ENCODE assay signal across 7 cellular contexts in genomic region chr9:85742630-85742928, GRCh38. TPM values are rescaled to one million over a fixed set of nuclear protein-coding genes. Genes with fewer than 3 reads are reported as not detected.
DNase-seq lines count a peak whose midpoint lies in the region; ATAC-seq and TF ChIP-seq lines count a peak whose summit lies in the region.

No MANE protein-coding gene starts in this region.

- H3K9me3 ChIP-seq in Peyer's patch, result no peaks in the 10 kb centered on the region

- no peak for TF ChIP-seq CTCF in Peyer's patch (IDR thresholded peaks at IDR 0.05)
- no peak for TF ChIP-seq CTCF in endothelial cell (IDR thresholded peaks at IDR 0.05; ENCODE audit: unreplicated experiment)
- no peak for TF ChIP-seq CTCF in omental fat pad (IDR thresholded peaks at IDR 0.05)

- H3K4me3 Mint-ChIP-seq in endothelial cell (ENCODE audit: unreplicated experiment), result peak overlapping the region; percentile 93

- peaks cover 5% of the 10 kb centered on the region for H3K36me3 Mint-ChIP-seq in endothelial cell (ENCODE audit: low read depth, unreplicated experiment)

- H3K27me3 Mint-ChIP-seq in endothelial cell (ENCODE audit: unreplicated experiment), result peaks cover 2% of the 10 kb centered on the region

- H3K36me3 ChIP-seq in Peyer's patch, result no peaks in the 10 kb centered on the region

- peak overlapping the region; percentile 61 for H3K27ac Mint-ChIP-seq in endothelial cell (ENCODE audit: unreplicated experiment)

- H3K27ac ChIP-seq in Peyer's patch, result peak overlapping the region; percentile 52 to 91 (median 86)

- DNase-seq in Peyer's patch (no peak), endothelial cell (ENCODE audit: low spot score) (no peak), omental fat pad (ENCODE audit: low spot score) (no peak), NCI-H774 (lab: John Stamatoyannopoulos, UW) (no peak)
- no peak for DNase-seq in stimulated activated CD4-positive, alpha-beta T cell treated with anti-CD3 and anti-CD28 coated beads, Interleukin-4, amount 100 ng/mL, for 24 hours
- no peak for DNase-seq in activated effector memory CD4-positive, alpha-beta T cell treated with Interleukin-2 at 50 U/mL for 16 hours

- H3K27me3 ChIP-seq in Peyer's patch, result no peaks in the 10 kb centered on the region

- H3K4me1 ChIP-seq in Peyer's patch, result peaks cover 0 to 8% (median 0%) of the 10 kb centered on the region in 4 donors

- peaks cover 7% of the 10 kb centered on the region for H3K4me1 Mint-ChIP-seq in endothelial cell (ENCODE audit: unreplicated experiment)

- ATAC-seq in GM19351 (IDR thresholded peaks at IDR 0.05; ENCODE audit: unreplicated experiment) (peak; percentile 1), omental fat pad (ENCODE audit: low FRiP score) (peak; percentile 46)

- peak overlapping the region; percentile 76 to 93 (median 86) for H3K4me3 ChIP-seq in Peyer's patch

- TF ChIP-seq POLR2A in Peyer's patch (IDR thresholded peaks at IDR 0.05), result no peak

- no peaks in the 10 kb centered on the region for H3K9me3 Mint-ChIP-seq in endothelial cell (ENCODE audit: unreplicated experiment)

RNA-seq across cellular contexts. Expression of gene AGTPBP1, which starts 0.8 kb away (rescaled TPM):
- total RNA-seq in Peyer's patch (10 to 100 TPM in 3 of 4 donors, 1 to 10 TPM in 1; 9.1 to 42.9 (median 13.0) TPM), endothelial cell (ENCODE audit: unreplicated experiment) (48.9 TPM), omental fat pad (10 to 100 TPM; 20.3 to 29.8 (median 22.3) TPM)
